Comparison of ENCODE assay signal across 3 cellular contexts in the genomic region with DNA sequence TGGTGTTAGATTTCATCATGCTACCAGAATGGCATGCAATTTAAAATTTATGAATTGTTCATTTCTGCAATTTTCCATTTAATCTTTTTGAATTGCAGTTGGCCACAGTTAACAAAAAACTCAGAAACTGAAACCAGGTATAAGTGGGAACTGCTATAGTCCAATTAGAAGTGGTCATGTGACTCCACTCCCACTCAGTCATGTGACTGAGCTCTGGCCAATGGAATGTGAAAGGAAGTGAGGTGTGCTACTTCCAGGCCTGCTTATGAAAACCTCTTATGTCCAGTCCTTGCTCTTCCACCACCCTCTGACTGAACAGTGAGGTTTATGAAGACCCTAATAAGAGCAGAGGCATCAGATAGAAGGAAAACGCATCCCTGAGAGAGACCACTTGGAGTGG.
A peak's percentile ranks its signal among the peaks of the same experiment; 100 is the strongest.
TF ChIP-seq lines count a peak whose summit lies in the region.

No MANE protein-coding gene starts in this region.

TF ChIP-seq in A549, 52 proteins besides CTCF, POLR2A, EP300 and RAD21 (continued from another document):
- TF ChIP-seq, protein P1, sequence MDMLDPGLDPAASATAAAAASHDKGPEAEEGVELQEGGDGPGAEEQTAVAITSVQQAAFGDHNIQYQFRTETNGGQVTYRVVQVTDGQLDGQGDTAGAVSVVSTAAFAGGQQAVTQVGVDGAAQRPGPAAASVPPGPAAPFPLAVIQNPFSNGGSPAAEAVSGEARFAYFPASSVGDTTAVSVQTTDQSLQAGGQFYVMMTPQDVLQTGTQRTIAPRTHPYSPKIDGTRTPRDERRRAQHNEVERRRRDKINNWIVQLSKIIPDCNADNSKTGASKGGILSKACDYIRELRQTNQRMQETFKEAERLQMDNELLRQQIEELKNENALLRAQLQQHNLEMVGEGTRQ (IDR thresholded peaks at IDR 0.05): peak; percentile 61; the same call in 1 of the 2 replicates

TF ChIP-seq in Ishikawa, 13 proteins besides CTCF, POLR2A, EP300 and RAD21 (continued from another document):
- TF ChIP-seq, protein P2, sequence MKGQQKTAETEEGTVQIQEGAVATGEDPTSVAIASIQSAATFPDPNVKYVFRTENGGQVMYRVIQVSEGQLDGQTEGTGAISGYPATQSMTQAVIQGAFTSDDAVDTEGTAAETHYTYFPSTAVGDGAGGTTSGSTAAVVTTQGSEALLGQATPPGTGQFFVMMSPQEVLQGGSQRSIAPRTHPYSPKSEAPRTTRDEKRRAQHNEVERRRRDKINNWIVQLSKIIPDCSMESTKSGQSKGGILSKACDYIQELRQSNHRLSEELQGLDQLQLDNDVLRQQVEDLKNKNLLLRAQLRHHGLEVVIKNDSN (IDR thresholded peaks at IDR 0.05): peak; percentile 75
- no peak for TF ChIP-seq YY1 (IDR thresholded peaks at IDR 0.05; ENCODE audit: low read depth)
- TF ChIP-seq, protein P3, sequence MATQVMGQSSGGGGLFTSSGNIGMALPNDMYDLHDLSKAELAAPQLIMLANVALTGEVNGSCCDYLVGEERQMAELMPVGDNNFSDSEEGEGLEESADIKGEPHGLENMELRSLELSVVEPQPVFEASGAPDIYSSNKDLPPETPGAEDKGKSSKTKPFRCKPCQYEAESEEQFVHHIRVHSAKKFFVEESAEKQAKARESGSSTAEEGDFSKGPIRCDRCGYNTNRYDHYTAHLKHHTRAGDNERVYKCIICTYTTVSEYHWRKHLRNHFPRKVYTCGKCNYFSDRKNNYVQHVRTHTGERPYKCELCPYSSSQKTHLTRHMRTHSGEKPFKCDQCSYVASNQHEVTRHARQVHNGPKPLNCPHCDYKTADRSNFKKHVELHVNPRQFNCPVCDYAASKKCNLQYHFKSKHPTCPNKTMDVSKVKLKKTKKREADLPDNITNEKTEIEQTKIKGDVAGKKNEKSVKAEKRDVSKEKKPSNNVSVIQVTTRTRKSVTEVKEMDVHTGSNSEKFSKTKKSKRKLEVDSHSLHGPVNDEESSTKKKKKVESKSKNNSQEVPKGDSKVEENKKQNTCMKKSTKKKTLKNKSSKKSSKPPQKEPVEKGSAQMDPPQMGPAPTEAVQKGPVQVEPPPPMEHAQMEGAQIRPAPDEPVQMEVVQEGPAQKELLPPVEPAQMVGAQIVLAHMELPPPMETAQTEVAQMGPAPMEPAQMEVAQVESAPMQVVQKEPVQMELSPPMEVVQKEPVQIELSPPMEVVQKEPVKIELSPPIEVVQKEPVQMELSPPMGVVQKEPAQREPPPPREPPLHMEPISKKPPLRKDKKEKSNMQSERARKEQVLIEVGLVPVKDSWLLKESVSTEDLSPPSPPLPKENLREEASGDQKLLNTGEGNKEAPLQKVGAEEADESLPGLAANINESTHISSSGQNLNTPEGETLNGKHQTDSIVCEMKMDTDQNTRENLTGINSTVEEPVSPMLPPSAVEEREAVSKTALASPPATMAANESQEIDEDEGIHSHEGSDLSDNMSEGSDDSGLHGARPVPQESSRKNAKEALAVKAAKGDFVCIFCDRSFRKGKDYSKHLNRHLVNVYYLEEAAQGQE (IDR thresholded peaks at IDR 0.05; ENCODE audit: low read depth): no peak

TF ChIP-seq in GM12878, 131 proteins besides CTCF, POLR2A, EP300 and RAD21 (continued from another document):
- TF ChIP-seq, protein P1 (IDR thresholded peaks at IDR 0.05; ENCODE audit: borderline replicate concordance, low read depth, low read length): peak; percentile 8; the same call in 1 of the 2 replicates
- TF ChIP-seq, protein P4, sequence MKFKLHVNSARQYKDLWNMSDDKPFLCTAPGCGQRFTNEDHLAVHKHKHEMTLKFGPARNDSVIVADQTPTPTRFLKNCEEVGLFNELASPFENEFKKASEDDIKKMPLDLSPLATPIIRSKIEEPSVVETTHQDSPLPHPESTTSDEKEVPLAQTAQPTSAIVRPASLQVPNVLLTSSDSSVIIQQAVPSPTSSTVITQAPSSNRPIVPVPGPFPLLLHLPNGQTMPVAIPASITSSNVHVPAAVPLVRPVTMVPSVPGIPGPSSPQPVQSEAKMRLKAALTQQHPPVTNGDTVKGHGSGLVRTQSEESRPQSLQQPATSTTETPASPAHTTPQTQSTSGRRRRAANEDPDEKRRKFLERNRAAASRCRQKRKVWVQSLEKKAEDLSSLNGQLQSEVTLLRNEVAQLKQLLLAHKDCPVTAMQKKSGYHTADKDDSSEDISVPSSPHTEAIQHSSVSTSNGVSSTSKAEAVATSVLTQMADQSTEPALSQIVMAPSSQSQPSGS (IDR thresholded peaks at IDR 0.05; ENCODE audit: low read length): no peak
- TF ChIP-seq, protein P5, sequence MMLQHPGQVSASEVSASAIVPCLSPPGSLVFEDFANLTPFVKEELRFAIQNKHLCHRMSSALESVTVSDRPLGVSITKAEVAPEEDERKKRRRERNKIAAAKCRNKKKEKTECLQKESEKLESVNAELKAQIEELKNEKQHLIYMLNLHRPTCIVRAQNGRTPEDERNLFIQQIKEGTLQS (IDR thresholded peaks at IDR 0.05; ENCODE audit: borderline replicate concordance, extremely low read depth, low read depth, low read length): no peak
- TF ChIP-seq CEBPB (IDR thresholded peaks at IDR 0.05; ENCODE audit: borderline replicate concordance in 1 of 2, low read depth in 2 of 2, low read length in 2 of 2): no peak
- TF ChIP-seq BHLHE40 (IDR thresholded peaks at IDR 0.05; ENCODE audit: borderline replicate concordance in 1 of 2, low read depth in 2 of 2, low read length in 1 of 2): peak in 1 of 2 experiments; percentile 21; a peak in 1 of 4 replicates
- no peak for TF ChIP-seq ZNF274 (IDR thresholded peaks at IDR 0.05; ENCODE audit: insufficient read depth, insufficient read length)
- peak; percentile 83 for TF ChIP-seq RAD51 (IDR thresholded peaks at IDR 0.05)
